ENCODE assay signal across 6 cellular contexts in the genomic region with DNA sequence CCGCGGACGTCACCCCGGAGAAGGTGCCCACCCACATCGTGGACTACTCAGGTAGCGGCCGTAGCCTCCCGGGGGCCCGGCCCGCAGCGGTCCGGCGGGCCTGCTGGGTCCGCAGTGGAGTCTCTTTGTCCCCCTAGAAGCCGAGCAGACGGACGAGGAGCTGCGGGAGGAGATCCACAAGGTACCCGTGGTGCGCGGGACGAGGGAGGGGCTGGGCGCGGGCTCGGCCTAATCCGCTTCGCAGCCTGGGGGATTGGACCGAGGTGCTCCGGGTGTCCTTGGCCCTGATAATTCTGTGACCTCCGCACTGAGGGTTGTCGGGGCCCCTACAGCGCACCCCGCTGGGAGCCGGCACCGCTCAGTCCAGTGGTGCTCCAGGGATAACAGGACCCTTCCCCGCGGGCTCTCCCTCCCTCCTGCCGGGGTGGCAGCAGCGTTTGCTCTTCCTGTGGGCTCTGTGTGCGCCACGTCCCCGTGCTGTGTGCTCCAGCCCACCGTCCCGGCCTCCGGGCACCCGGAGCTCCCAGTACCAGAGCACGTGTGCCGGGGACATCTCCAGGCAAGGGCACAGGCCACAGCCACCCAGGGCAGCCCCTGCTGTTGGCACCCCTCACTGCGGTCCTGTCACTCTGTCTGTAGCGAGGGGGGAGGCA. TPM values are rescaled to one million over a fixed set of nuclear protein-coding genes. Genes with fewer than 3 reads are reported as not detected.
A peak's percentile ranks its signal among the peaks of the same experiment; 100 is the strongest.
DNase-seq lines count a peak whose midpoint lies in the region; ATAC-seq and TF ChIP-seq lines count a peak whose summit lies in the region.

No MANE protein-coding gene starts in this region.

- peaks cover 0 to 2% (median 2%) of the 10 kb centered on the region in 3 donors for H3K27me3 Mint-ChIP-seq in CD14-positive monocyte (ENCODE audit: low read depth in 3 of 3)

- H3K9me2 ChIP-seq in MM.1S (replicated peaks; ENCODE audit: insufficient read depth, low read length) = no peaks in the 10 kb centered on the region

- no peak for ATAC-seq in thoracic aorta (ENCODE audit: insufficient number of reproducible peaks, low FRiP score, low read depth)
- ATAC-seq in GM19455 (IDR thresholded peaks at IDR 0.05; ENCODE audit: unreplicated experiment) = no peak

- H4K20me1 ChIP-seq in MM.1S (ENCODE audit: insufficient read depth, low read length) = no peaks in the 10 kb centered on the region

- no peaks in the 10 kb centered on the region for H3F3A ChIP-seq in MM.1S (ENCODE audit: insufficient read depth, low read length)

- peaks cover 11% of the 10 kb centered on the region; the same call in 1 of the 2 replicates for H3K4me1 ChIP-seq in MM.1S (ENCODE audit: low read length)
- peaks cover 7 to 19% of the 10 kb centered on the region in 2 donors for H3K4me1 ChIP-seq in thoracic aorta (ENCODE audit: control insufficient read depth in 1 of 2, low read depth in 2 of 2)

- H3K36me3 Mint-ChIP-seq in CD14-positive monocyte = peaks cover 26 to 41% of the 10 kb centered on the region in 2 donors

- peaks cover 9% of the 10 kb centered on the region for H3K4me1 Mint-ChIP-seq in CD14-positive monocyte

- peak overlapping the region; percentile 63; the same call in 1 of the 2 replicates for H2AFZ ChIP-seq in MM.1S (ENCODE audit: low read length)

- H3K79me2 ChIP-seq in MM.1S (ENCODE audit: low read length) = peaks cover 24% of the 10 kb centered on the region

- DNase-seq in CD14-positive monocyte (ENCODE audit: low spot score) (no peak), MM.1S (no peak), foreskin fibroblast (no peak), thoracic aorta (ENCODE audit: low spot score) (no peak), NCI-H2081 (lab: John Stamatoyannopoulos, UW) (no peak)

- H3K4me3 Mint-ChIP-seq in CD14-positive monocyte = peak overlapping the region; percentile 70 to 78

- H3K36me3 ChIP-seq in MM.1S (replicated peaks; ENCODE audit: insufficient read depth, low read length) = no peaks in the 10 kb centered on the region; the same call in 1 of the 2 replicates
- peaks cover 35% of the 10 kb centered on the region for H3K36me3 ChIP-seq in thoracic aorta

- peak overlapping the region; percentile 87 for H3K4me2 ChIP-seq in MM.1S (ENCODE audit: low read depth, low read length)

- peak overlapping the region in 1 of 7 donors; percentile 51 for H3K27ac Mint-ChIP-seq in CD14-positive monocyte

- TF ChIP-seq CTCF in CD14-positive monocyte (IDR thresholded peaks at IDR 0.05) (no peak), MM.1S (IDR thresholded peaks at IDR 0.05; ENCODE audit: low read length) (no peak), foreskin fibroblast (IDR thresholded peaks at IDR 0.05; ENCODE audit: low read depth, low read length) (no peak), thoracic aorta (IDR thresholded peaks at IDR 0.05) (no peak)

- no peaks in the 10 kb centered on the region for H3K9me3 ChIP-seq in MM.1S (replicated peaks; ENCODE audit: insufficient read depth, low read length)
- no peaks in the 10 kb centered on the region for H3K9me3 ChIP-seq in thoracic aorta

- H3K9me3 Mint-ChIP-seq in CD14-positive monocyte = no peaks in the 10 kb centered on the region

- intact Hi-C loops in CD14-positive monocyte (cut with micrococcal nuclease) = no loop called here

- peak overlapping the region; percentile 93 for H3K4me3 ChIP-seq in MM.1S (ENCODE audit: low read length)
- H3K4me3 ChIP-seq in foreskin fibroblast (ENCODE audit: low read depth in 1 of 2, low read length in 2 of 2) = peak overlapping the region; percentile 74 to 79
- H3K4me3 ChIP-seq in thoracic aorta = peak overlapping the region; percentile 91

- H3K27ac ChIP-seq in MM.1S (ENCODE audit: low read length) (no peak overlapping the region), thoracic aorta (peak overlapping the region; percentile 68 to 78)

- no peaks in the 10 kb centered on the region for H3K27me3 ChIP-seq in MM.1S (replicated peaks; ENCODE audit: insufficient read depth, low read length)
- no peaks in the 10 kb centered on the region for H3K27me3 ChIP-seq in thoracic aorta (replicated peaks; ENCODE audit: insufficient read depth)

- peak overlapping the region; percentile 95 for H3K9ac ChIP-seq in MM.1S (ENCODE audit: low read length)

RNA-seq across cellular contexts. Expression of a gene that starts 0.7 kb away (rescaled TPM):
- polyA plus RNA-seq in CD14-positive monocyte = 10 to 100 TPM; 25.4 to 26.3 TPM
- total RNA-seq in thoracic aorta = 10 to 100 TPM; 62.0 to 80.4 TPM

RNA-seq across cellular contexts. Expression of a gene that starts 6.8 kb away (rescaled TPM):
- not detected for polyA plus RNA-seq in CD14-positive monocyte
- total RNA-seq in thoracic aorta = 1 to 10 TPM in 1 of 2 donors, under 1 TPM in 1; 0.42 to 8.0 TPM

RNA-seq across cellular contexts. Expression of a gene that starts 11.6 kb away (rescaled TPM):
- 100 to 1,000 TPM in 1 of 2 donors, 10 to 100 TPM in 1; 83.3 to 106 TPM for polyA plus RNA-seq in CD14-positive monocyte
- 100 to 1,000 TPM; 103 to 145 TPM for total RNA-seq in thoracic aorta

RNA-seq across cellular contexts. Expression of a gene that starts 15.5 kb away (rescaled TPM):
- polyA plus RNA-seq in CD14-positive monocyte = 10 to 100 TPM; 28.7 to 33.5 TPM
- 100 to 1,000 TPM in 1 of 2 donors, 10 to 100 TPM in 1; 98.7 to 128 TPM for total RNA-seq in thoracic aorta

RNA-seq across cellular contexts. Expression of a gene that starts 19.5 kb away (rescaled TPM):
- polyA plus RNA-seq in CD14-positive monocyte = 1 to 10 TPM in 1 of 2 donors, under 1 TPM in 1; 0.13 to 1.1 TPM
- 10 to 100 TPM; 22.7 to 39.4 TPM for total RNA-seq in thoracic aorta
